Comparison of ENCODE assay signal across 8 cellular contexts in the genomic region with DNA sequence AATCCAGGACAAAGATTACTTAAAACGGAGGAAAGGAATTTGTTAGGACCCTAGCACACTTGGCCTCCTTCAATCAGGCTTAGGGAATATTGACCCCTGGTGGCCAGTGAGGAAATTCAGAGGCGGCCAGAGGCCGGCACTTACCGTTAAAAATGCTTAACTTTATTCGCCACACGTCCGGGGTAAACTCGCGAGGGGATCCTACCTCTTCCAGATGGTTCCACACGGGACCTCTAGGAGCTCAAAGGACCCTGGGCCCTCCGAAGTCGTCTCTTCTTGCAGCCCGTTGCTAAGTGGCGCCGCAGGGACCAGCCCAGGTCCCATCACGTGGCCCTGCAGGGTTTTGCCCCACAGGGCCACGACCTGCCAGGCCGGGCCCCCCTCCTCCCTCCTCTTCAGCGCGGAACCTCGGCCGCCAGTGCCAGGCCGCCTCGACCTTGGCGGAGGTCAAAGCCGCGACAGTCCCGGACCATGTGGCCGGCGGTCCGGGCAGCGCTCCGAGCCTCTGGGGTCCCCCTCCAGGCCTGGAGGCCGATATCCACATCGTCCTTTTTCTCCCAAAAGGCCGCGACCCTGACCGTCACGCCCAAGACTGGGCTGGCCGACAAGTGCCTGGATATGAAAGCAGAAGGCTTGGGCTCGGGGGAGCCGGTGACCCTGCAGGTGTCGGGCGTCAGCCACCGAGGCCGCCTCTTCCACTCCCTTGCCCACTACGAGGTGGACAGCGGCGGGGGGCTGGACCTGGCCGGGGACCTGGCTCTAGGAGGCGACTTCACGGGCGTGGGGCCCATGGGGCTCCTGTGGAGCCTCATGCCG. TPM values are rescaled to one million over a fixed set of nuclear protein-coding genes. Genes with fewer than 3 reads are reported as not detected.
A peak's percentile ranks its signal among the peaks of the same experiment; 100 is the strongest.
DNase-seq lines count a peak whose midpoint lies in the region; ATAC-seq, FAIRE-seq and TF ChIP-seq lines count a peak whose summit lies in the region.

No MANE protein-coding gene starts in this region.

- intact Hi-C loops in adrenal gland (cut with DNase I): loop anchor here (2.0 to 5.0 kb wide), 2 partner anchors 125 to 126 kb away; no protein-coding TSS in a partner anchor
- intact Hi-C loops in cardiac septum (cut with DNase I): loop anchor here (1.0 kb wide), 1 partner anchor 122 kb away; no protein-coding TSS in a partner anchor
- intact Hi-C loops in pancreas (cut with DNase I): loop anchor here in 1 of 3 donors (5.0 kb wide), 1 partner anchor 126 kb away; no protein-coding TSS in a partner anchor

- H3K9ac ChIP-seq in MM.1S (ENCODE audit: low read length): peak overlapping the region; percentile 40; the same call in 1 of the 2 replicates

- H3K27ac ChIP-seq in MM.1S (ENCODE audit: low read length): no peak overlapping the region
- H3K27ac ChIP-seq in adrenal gland: peak overlapping the region in 4 of 5 donors; percentile 17 to 75 (median 60)
- H3K27ac ChIP-seq in pancreas: peak overlapping the region in 2 of 4 donors; percentile 44 to 46
- peak overlapping the region in 2 of 4 donors; percentile 40 to 68 for H3K27ac ChIP-seq in upper lobe of left lung

- TF ChIP-seq POLR2A in adrenal gland (IDR thresholded peaks at IDR 0.05) (no peak), upper lobe of left lung (IDR thresholded peaks at IDR 0.05) (no peak)

- FAIRE-seq in pancreas (lab: Jason Lieb, UNC): no peak

- no peak for TF ChIP-seq EP300 in upper lobe of left lung (IDR thresholded peaks at IDR 0.05)

- no peaks in the 10 kb centered on the region for H4K20me1 ChIP-seq in MM.1S (ENCODE audit: insufficient read depth, low read length)

- H3K27me3 ChIP-seq in MM.1S (replicated peaks; ENCODE audit: insufficient read depth, low read length) (no peaks in the 10 kb centered on the region), adrenal gland (no peaks in the 10 kb centered on the region), pancreas (no peaks in the 10 kb centered on the region), upper lobe of left lung (no peaks in the 10 kb centered on the region)

- no peaks in the 10 kb centered on the region for H3K4me1 ChIP-seq in MM.1S (ENCODE audit: low read length)
- peaks cover 0 to 6% of the 10 kb centered on the region in 2 donors for H3K4me1 ChIP-seq in adrenal gland (replicated peaks in 1 of 2)
- H3K4me1 ChIP-seq in pancreas: no peaks in the 10 kb centered on the region
- peaks cover 0 to 18% (median 12%) of the 10 kb centered on the region in 4 donors for H3K4me1 ChIP-seq in upper lobe of left lung

- H3K4me2 ChIP-seq in MM.1S (ENCODE audit: low read depth, low read length): peak overlapping the region; percentile 49; the same call in 1 of the 2 replicates

- H2AFZ ChIP-seq in MM.1S (ENCODE audit: low read length): peak overlapping the region; percentile 61

- H3K36me3 ChIP-seq in MM.1S (replicated peaks; ENCODE audit: insufficient read depth, low read length) (no peaks in the 10 kb centered on the region), adrenal gland (replicated peaks in 1 of 2) (no peaks in the 10 kb centered on the region), pancreas (no peaks in the 10 kb centered on the region), upper lobe of left lung (no peaks in the 10 kb centered on the region)

- TF ChIP-seq CTCF in MM.1S (IDR thresholded peaks at IDR 0.05; ENCODE audit: low read length): peak; percentile 53
- peak; percentile 84 to 96 (median 90) for TF ChIP-seq CTCF in adrenal gland (IDR thresholded peaks at IDR 0.05)
- TF ChIP-seq CTCF in pancreas (IDR thresholded peaks at IDR 0.05): peak; percentile 69 to 82 (median 81)
- peak; percentile 78 to 88 (median 84) for TF ChIP-seq CTCF in upper lobe of left lung (IDR thresholded peaks at IDR 0.05)

- 0 to 3% (median 2%) methylated on average over 11 to 54 of the region's 54 CpGs for WGBS in adrenal gland, 4 donors
- 2 to 4% methylated on average over 53 to 54 of the region's 54 CpGs for WGBS in pancreas, 2 donors
- 1% methylated on average over 33 to 40 of the region's 54 CpGs for WGBS in upper lobe of left lung, 2 donors

- H3K9me2 ChIP-seq in MM.1S (replicated peaks; ENCODE audit: insufficient read depth, low read length): no peaks in the 10 kb centered on the region

- H3K4me3 ChIP-seq in MM.1S (ENCODE audit: low read length) (peak overlapping the region; percentile 54), adrenal gland (peak overlapping the region in 3 of 4 donors; percentile 28 to 56 (median 36)), pancreas (peak overlapping the region; percentile 34 to 78 (median 50)), upper lobe of left lung (peak overlapping the region; percentile 21 to 76 (median 58))

- ATAC-seq in pancreas (peak; percentile 83 to 93 (median 89)), upper lobe of left lung (ENCODE audit: low FRiP score in 2 of 2) (peak; percentile 84 to 95)

- H3F3A ChIP-seq in MM.1S (ENCODE audit: insufficient read depth, low read length): no peaks in the 10 kb centered on the region

- no peaks in the 10 kb centered on the region for H3K79me2 ChIP-seq in MM.1S (ENCODE audit: low read length)

- peak; percentile 31 to 68 for DNase-seq in NCI-H446 (lab: John Stamatoyannopoulos, UW)
- DNase-seq in NCI-H446 treated with DMSO at 0.1 percent for 48 hours (lab: John Stamatoyannopoulos, UW): no peak
- peak; percentile 47 for DNase-seq in MM.1S
- peak in 4 of 5 donors; percentile 29 to 55 (median 44) for DNase-seq in T-helper 1 cell
- DNase-seq in adrenal gland: peak; percentile 69 to 85 (median 72)
- DNase-seq in cardiac septum (ENCODE audit: low spot score): peak; percentile 79
- peak; percentile 45 to 83 (median 64) for DNase-seq in pancreas
- peak; percentile 62 to 89 for DNase-seq in upper lobe of left lung

- H3K9me3 ChIP-seq in MM.1S (replicated peaks; ENCODE audit: insufficient read depth, low read length): no peaks in the 10 kb centered on the region
- no peaks in the 10 kb centered on the region for H3K9me3 ChIP-seq in adrenal gland (replicated peaks in 1 of 3)
- H3K9me3 ChIP-seq in pancreas: no peaks in the 10 kb centered on the region
- no peaks in the 10 kb centered on the region for H3K9me3 ChIP-seq in upper lobe of left lung

RNA-seq across cellular contexts. Expression of a gene that starts 11.1 kb away (rescaled TPM):
- total RNA-seq in adrenal gland (10 to 100 TPM in 6 of 8 donors, 1 to 10 TPM in 2; 5.1 to 20.2 (median 13.0) TPM), cardiac septum (17.1 TPM), pancreas (1 to 10 TPM; 4.7 to 9.2 (median 7.1) TPM), upper lobe of left lung (10 to 100 TPM in 3 of 6 donors, 1 to 10 TPM in 3; 4.2 to 29.8 (median 11.5) TPM)
- polyA plus RNA-seq in adrenal gland (10 to 100 TPM in 1 of 3 donors, 1 to 10 TPM in 2; 3.6 to 24.2 (median 6.5) TPM), pancreas (1 to 10 TPM; 3.2 to 3.8 TPM)

RNA-seq across cellular contexts. Expression of a gene that starts 21.4 kb away (rescaled TPM):
- total RNA-seq in adrenal gland: not detected
- under 1 TPM in 1 of 3 donors, not detected in 2; 0.17 TPM for polyA plus RNA-seq in adrenal gland
- total RNA-seq in cardiac septum: not detected
- not detected for total RNA-seq in pancreas
- not detected for polyA plus RNA-seq in pancreas
- total RNA-seq in upper lobe of left lung: not detected

RNA-seq across cellular contexts. Expression of a gene that starts 42.1 kb away (rescaled TPM):
- total RNA-seq in adrenal gland (1 to 10 TPM; 1.8 to 6.7 (median 2.6) TPM), cardiac septum (0.73 TPM), pancreas (1 to 10 TPM in 4 of 6 donors, under 1 TPM in 1, not detected in 1; 0.59 to 1.9 (median 1.2) TPM), upper lobe of left lung (1 to 10 TPM in 5 of 6 donors, not detected in 1; 1.3 to 6.4 (median 4.9) TPM)
- polyA plus RNA-seq in adrenal gland (1 to 10 TPM in 2 of 3 donors, under 1 TPM in 1; 0.74 to 1.8 (median 1.3) TPM), pancreas (under 1 TPM; 0.68 to 0.75 TPM)
